18 cellular contexts compared by ENCODE assay signal in the genomic region with DNA sequence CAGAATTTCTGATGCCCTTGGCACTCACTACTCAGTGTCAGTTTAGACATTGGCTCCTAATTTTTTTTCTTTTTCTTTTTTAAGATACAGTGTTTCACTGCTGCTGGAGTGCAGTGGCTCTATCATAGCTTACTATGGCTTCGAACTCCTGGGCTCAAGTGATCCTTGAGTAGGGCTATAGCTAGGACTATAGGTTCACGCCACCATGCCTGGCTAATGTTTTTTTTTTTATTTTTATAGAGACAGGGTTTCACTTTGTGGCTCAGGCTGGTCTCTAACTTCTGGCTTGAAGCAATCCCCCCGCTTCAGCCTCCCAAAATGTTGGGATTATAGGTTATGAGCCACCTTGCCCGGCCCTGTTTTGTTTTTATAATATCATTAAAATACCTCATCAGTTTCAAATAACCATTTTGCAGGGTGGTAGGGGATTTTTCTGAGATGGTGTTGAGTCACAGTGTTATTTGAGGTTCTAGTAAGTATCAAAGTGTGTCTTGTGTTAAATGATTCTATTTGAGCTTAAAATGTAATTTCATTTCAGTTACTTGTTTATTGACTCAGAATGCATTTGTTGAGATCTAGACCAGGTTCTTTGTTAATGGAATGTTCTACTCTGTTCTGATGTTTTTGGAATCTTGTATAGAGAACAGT. TPM values are rescaled to one million over a fixed set of nuclear protein-coding genes. Genes with fewer than 3 reads are reported as not detected.
DNase-seq lines count a peak whose midpoint lies in the region; ATAC-seq, FAIRE-seq and TF ChIP-seq lines count a peak whose summit lies in the region.
"Had no signal": no experiment of that assay in that cellular context is flagged by ENCODE, and none has a peak within 500 bp of the region (broad histone marks: within the 10 kb centered on the region; RNA-seq: fewer than 3 reads in every experiment).

No MANE protein-coding gene starts in this region.

- TF ChIP-seq CTCF in left ventricle myocardium inferior (IDR thresholded peaks at IDR 0.05; ENCODE audit: borderline replicate concordance) (no peak), heart right ventricle (IDR thresholded peaks at IDR 0.05) (no peak), PC-9 (conservative IDR thresholded peaks at IDR 0.05) (no peak), keratinocyte (optimal IDR thresholded peaks at IDR 0.05 in 1 of 3, IDR thresholded peaks at IDR 0.05 in 1 of 3, conservative IDR thresholded peaks at IDR 0.05 in 1 of 3; ENCODE audit: extremely low read depth in 1 of 3, insufficient read depth in 2 of 3, low read length in 3 of 3) (no peak)

- H3K4me3 ChIP-seq in left ventricle myocardium inferior (no peak overlapping the region), heart right ventricle (no peak overlapping the region), PC-9 (no peak overlapping the region; the same call in 1 of the 2 replicates), keratinocyte (ENCODE audit: control insufficient read depth in 2 of 3, extremely low read depth in 1 of 3, insufficient read depth in 2 of 3, low read depth in 1 of 3, low read length in 3 of 3) (no peak overlapping the region), aorta (ENCODE audit: low read length in 2 of 2) (peak overlapping the region in 1 of 2 donors; percentile 8)
- H3K4me3 ChIP-seq: prostate gland had no signal

- DNase-seq in left ventricle myocardium inferior (no peak), heart right ventricle (no peak), PC-9 (no peak), keratinocyte (ENCODE audit: low read depth, low spot score) (no peak), aorta (no peak)
- DNase-seq in T-helper 2 cell treated with Interferon-gamma antibody and Interleukin-4, amounts not matched to agents 5 μg/mL and 100 μg/mL, for 36 hours (ENCODE audit: low spot score) = no peak
- DNase-seq: activated B cell treated with CpG ODN at 0.5 μM for 24 hours; caudate nucleus; midbrain; NCI-H1930; stimulated activated CD4-positive, alpha-beta T cell treated with anti-CD3 and anti-CD28 coated beads, Interleukin-4, amount 100 ng/mL, for 1 hour; stimulated activated naive CD4-positive, alpha-beta T cell had no signal

- no peak overlapping the region for H3K27ac Mint-ChIP-seq in T-helper 2 cell treated with Interferon-gamma antibody and Interleukin-4, amounts not matched to agents 5 μg/mL and 100 μg/mL, for 36 hours
- H3K27ac Mint-ChIP-seq: activated B cell treated with CpG ODN at 0.5 μM for 24 hours; activated T-helper 2 cell treated with anti-CD3 and anti-CD28 coated beads, Interferon-gamma antibody, Interleukin-2, Interleukin-4, amounts not matched to agents 10 μg/mL and 5 μg/mL and 100 μg/mL, durations not matched to agents 14 hours and 24 hours and 36 hours; B cell; IgD-negative memory B cell had no signal

- no TSS peak for BruUV-seq in PC-9 (replicated peaks; lab: Mats Ljungman, UMichigan)

- H3K27me3 ChIP-seq in left ventricle myocardium inferior (ENCODE audit: low read depth) (no peaks in the 10 kb centered on the region), heart right ventricle (no peaks in the 10 kb centered on the region), PC-9 (ENCODE audit: insufficient read depth, low read depth) (no peaks in the 10 kb centered on the region), keratinocyte (ENCODE audit: control insufficient read depth, extremely low read depth, insufficient read depth, low read length) (no peaks in the 10 kb centered on the region), aorta (ENCODE audit: control insufficient read depth in 1 of 2, insufficient read depth in 2 of 2, low read length in 1 of 2) (no peaks in the 10 kb centered on the region)

- POLR2A ChIA-PET in PC-9 (lab: Charles Lee; ENCODE audit: unreplicated experiment) = interaction anchor here (0.5 to 0.6 kb wide), 2 partner anchors 93 to 1185 kb away, joined by 3 read pairs; no protein-coding TSS in a partner anchor

- peaks cover 12% of the 10 kb centered on the region for H3K4me1 Mint-ChIP-seq in T-helper 2 cell treated with Interferon-gamma antibody and Interleukin-4, amounts not matched to agents 5 μg/mL and 100 μg/mL, for 36 hours (ENCODE audit: low read depth)
- H3K4me1 Mint-ChIP-seq: activated B cell treated with CpG ODN at 0.5 μM for 24 hours, B cell, IgD-negative memory B cell had no signal

- TF ChIP-seq POLR2A in GM18505 (IDR thresholded peaks at IDR 0.05; ENCODE audit: borderline replicate concordance, extremely low read depth, insufficient read depth, insufficient read length) = no peak

- FAIRE-seq in keratinocyte (lab: Jason Lieb, UNC) = no peak

- no peak for ATAC-seq in heart right ventricle
- no peak for ATAC-seq in aorta (ENCODE audit: low FRiP score)
- no peak for ATAC-seq in GM18505 (IDR thresholded peaks at IDR 0.05; ENCODE audit: unreplicated experiment)
- no peak for ATAC-seq in GM19035 (IDR thresholded peaks at IDR 0.05; ENCODE audit: unreplicated experiment)

- peak overlapping the region; percentile 41 for H3K27ac ChIP-seq in left ventricle myocardium inferior (replicated peaks)
- H3K27ac ChIP-seq in heart right ventricle = peak overlapping the region in 2 of 10 donors; percentile 53 to 54
- peak overlapping the region; percentile 15 for H3K27ac ChIP-seq in PC-9
- H3K27ac ChIP-seq in keratinocyte (ENCODE audit: control insufficient read depth, insufficient read depth, low read length) = peak overlapping the region; percentile 45
- H3K27ac ChIP-seq in aorta (ENCODE audit: low read depth in 1 of 2, low read length in 2 of 2) = peak overlapping the region; percentile 25 to 28
- H3K27ac ChIP-seq: prostate gland had no signal

- 83 to 88% methylated on average over 4 of the region's 4 CpGs for WGBS in heart right ventricle, 2 donors
- WGBS in aorta, 2 donors = 35 to 37% methylated on average over 4 of the region's 4 CpGs

- no peak overlapping the region for H3K4me3 Mint-ChIP-seq in T-helper 2 cell treated with Interferon-gamma antibody and Interleukin-4, amounts not matched to agents 5 μg/mL and 100 μg/mL, for 36 hours
- H3K4me3 Mint-ChIP-seq: activated B cell treated with CpG ODN at 0.5 μM for 24 hours, B cell, IgD-negative memory B cell had no signal

- H3K9me3 ChIP-seq in left ventricle myocardium inferior (replicated peaks) (no peaks in the 10 kb centered on the region), heart right ventricle (no peaks in the 10 kb centered on the region), PC-9 (ENCODE audit: insufficient read depth, low read depth) (no peaks in the 10 kb centered on the region), keratinocyte (ENCODE audit: control insufficient read depth, low read depth, low read length) (no peaks in the 10 kb centered on the region), aorta (ENCODE audit: control insufficient read depth, low read length) (no peaks in the 10 kb centered on the region)
- H3K9me3 ChIP-seq: prostate gland had no signal

- dilution Hi-C loops in keratinocyte (cut with MboI; ENCODE audit: extremely low pct_ligation_motif_present, low sequenced_read_pairs) = no loop called here

- H3K36me3 ChIP-seq in left ventricle myocardium inferior = peaks cover 23% of the 10 kb centered on the region
- H3K36me3 ChIP-seq in heart right ventricle = peaks cover 0 to 42% (median 6%) of the 10 kb centered on the region in 9 donors
- peaks cover 90% of the 10 kb centered on the region for H3K36me3 ChIP-seq in PC-9 (ENCODE audit: low read depth)
- peaks cover 2 to 17% of the 10 kb centered on the region in 2 experiments for H3K36me3 ChIP-seq in keratinocyte (ENCODE audit: control insufficient read depth in 2 of 2, extremely low read depth in 1 of 2, insufficient read depth in 2 of 2, low read length in 2 of 2)
- H3K36me3 ChIP-seq in aorta (ENCODE audit: control insufficient read depth in 1 of 2, insufficient read depth in 2 of 2, low read length in 1 of 2) = no peaks in the 10 kb centered on the region
- H3K36me3 ChIP-seq: prostate gland had no signal

- H3K9me3 Mint-ChIP-seq in T-helper 2 cell treated with Interferon-gamma antibody and Interleukin-4, amounts not matched to agents 5 μg/mL and 100 μg/mL, for 36 hours = no peaks in the 10 kb centered on the region
- H3K9me3 Mint-ChIP-seq: activated T-helper 2 cell treated with anti-CD3 and anti-CD28 coated beads, Interferon-gamma antibody, Interleukin-2, Interleukin-4, amounts not matched to agents 10 μg/mL and 5 μg/mL and 100 μg/mL, durations not matched to agents 14 hours and 24 hours and 36 hours had no signal

- peaks cover 93% of the 10 kb centered on the region for H4K20me1 ChIP-seq in PC-9 (ENCODE audit: insufficient read depth)
- peaks cover 15% of the 10 kb centered on the region for H4K20me1 ChIP-seq in keratinocyte (ENCODE audit: control insufficient read depth, extremely low read depth, insufficient read depth, low read length)

- H3K79me2 ChIP-seq in PC-9 (ENCODE audit: low read depth) (peaks cover 100% of the 10 kb centered on the region), keratinocyte (ENCODE audit: control insufficient read depth, insufficient read depth, low read length) (peaks cover 96% of the 10 kb centered on the region)

- peaks cover 75% of the 10 kb centered on the region for H3K4me1 ChIP-seq in left ventricle myocardium inferior
- peaks cover 0 to 71% (median 58%) of the 10 kb centered on the region in 9 donors for H3K4me1 ChIP-seq in heart right ventricle
- peaks cover 62% of the 10 kb centered on the region for H3K4me1 ChIP-seq in PC-9 (replicated peaks; ENCODE audit: insufficient read depth)
- H3K4me1 ChIP-seq in keratinocyte (ENCODE audit: control insufficient read depth, extremely low read depth, insufficient read depth, low read length) = peaks cover 27% of the 10 kb centered on the region
- H3K4me1 ChIP-seq in aorta (ENCODE audit: control insufficient read depth in 1 of 2, insufficient read depth in 2 of 2, low read length in 2 of 2) = peaks cover 4 to 11% of the 10 kb centered on the region in 2 donors
- H3K4me1 ChIP-seq: prostate gland had no signal

- H3K27me3 Mint-ChIP-seq in T-helper 2 cell treated with Interferon-gamma antibody and Interleukin-4, amounts not matched to agents 5 μg/mL and 100 μg/mL, for 36 hours (ENCODE audit: low read depth) = peaks cover 5% of the 10 kb centered on the region
- H3K27me3 Mint-ChIP-seq: activated B cell treated with CpG ODN at 0.5 μM for 24 hours, B cell, IgD-negative memory B cell had no signal

- H3K4me2 ChIP-seq in PC-9 (peak overlapping the region; percentile 80), keratinocyte (ENCODE audit: control insufficient read depth, extremely low read depth, insufficient read depth, low read depth, low read length) (peak overlapping the region; percentile 10)

- H3K9ac ChIP-seq in keratinocyte (ENCODE audit: control insufficient read depth, extremely low read depth, insufficient read depth, low read length) = no peak overlapping the region

- no peaks in the 10 kb centered on the region for H3K9me1 ChIP-seq in keratinocyte (ENCODE audit: control insufficient read depth, extremely low read depth, insufficient read depth, low read length)

- no peak overlapping the region for H2AFZ ChIP-seq in PC-9
- H2AFZ ChIP-seq in keratinocyte (ENCODE audit: control insufficient read depth, low read length) = no peak overlapping the region

- CTCF ChIA-PET in PC-9 (lab: Charles Lee) = interaction anchor here (0.6 kb wide), 1 partner anchor 295 kb away, joined by 5 read pairs; no protein-coding TSS in a partner anchor

- H3K9me2 ChIP-seq in PC-9 (ENCODE audit: insufficient read depth) = no peaks in the 10 kb centered on the region

- H3K36me3 Mint-ChIP-seq in T-helper 2 cell treated with Interferon-gamma antibody and Interleukin-4, amounts not matched to agents 5 μg/mL and 100 μg/mL, for 36 hours (ENCODE audit: low read depth) = peaks cover 10% of the 10 kb centered on the region

- H3F3A ChIP-seq in PC-9 (ENCODE audit: insufficient read depth, low read depth) = peaks cover 73% of the 10 kb centered on the region

- intact Hi-C loops in left ventricle myocardium inferior (cut with micrococcal nuclease) (no loop called here), heart right ventricle (cut with DNase I) (loop anchor here in 6 of 10 donors (10.0 kb wide), 6 partner anchors 68 to 278 kb away; no protein-coding TSS in a partner anchor), PC-9 (cut with micrococcal nuclease; ENCODE audit: unreplicated experiment) (no loop called here), aorta (cut with DNase I) (loop anchor here in 1 of 2 donors (5.0 to 10.0 kb wide), 3 partner anchors 48 to 148 kb away; no protein-coding TSS in a partner anchor)

RNA-seq across cellular contexts. Expression of a gene that starts 7.0 kb away (rescaled TPM):
- total RNA-seq in left ventricle myocardium inferior (75.7 TPM), heart right ventricle (100 to 1,000 TPM in 2 of 10 donors, 10 to 100 TPM in 8; 65.6 to 118 (median 89.0) TPM), PC-9 (2021) (79.4 and 106 TPM in 2 replicates), aorta (100 to 1,000 TPM; 223 to 239 TPM)
- polyA plus RNA-seq in heart right ventricle (10 to 100 TPM in 1 of 2 donors, 1 to 10 TPM in 1; 9.7 to 17.1 TPM), keratinocyte (20.0 to 31.4 TPM (median 27.7 TPM) in 3 replicates), aorta (10 to 100 TPM; 12.5 to 16.5 TPM)
- polyA plus RNA-seq in keratinocyte (2011; ENCODE audit: low read depth) = 9.4 TPM
- 16.5 and 32.7 TPM in 2 replicates for polyA plus RNA-seq in keratinocyte (2011; cell fraction: cytosol; rRNA removed)
- polyA plus RNA-seq in keratinocyte (2011; cell fraction: nucleus; rRNA removed) = 60.2 and 68.2 TPM in 2 replicates
- 12.4 and 39.3 TPM in 2 replicates for polyA plus RNA-seq in keratinocyte (2012; ENCODE audit: low replicate concordance)
- polyA minus RNA-seq in keratinocyte = 104 to 223 TPM (median 134 TPM) in 3 replicates
- polyA minus RNA-seq in keratinocyte (2011; cell fraction: cytosol; rRNA and poly(A)+ RNA removed) = 21.3 TPM
- 105 and 219 TPM in 2 replicates for polyA minus RNA-seq in keratinocyte (2011; cell fraction: nucleus; rRNA and poly(A)+ RNA removed)

Comparison
In these comparisons a context has a peak if more than half of its experiments do, and no peak if none do; other contexts are left out.
1. intact Hi-C loops: an anchor here in heart right ventricle (10.0 kb wide); none called in left ventricle myocardium inferior and PC-9.